Comparison of ENCODE assay signal across 1 cellular context in the genomic region with DNA sequence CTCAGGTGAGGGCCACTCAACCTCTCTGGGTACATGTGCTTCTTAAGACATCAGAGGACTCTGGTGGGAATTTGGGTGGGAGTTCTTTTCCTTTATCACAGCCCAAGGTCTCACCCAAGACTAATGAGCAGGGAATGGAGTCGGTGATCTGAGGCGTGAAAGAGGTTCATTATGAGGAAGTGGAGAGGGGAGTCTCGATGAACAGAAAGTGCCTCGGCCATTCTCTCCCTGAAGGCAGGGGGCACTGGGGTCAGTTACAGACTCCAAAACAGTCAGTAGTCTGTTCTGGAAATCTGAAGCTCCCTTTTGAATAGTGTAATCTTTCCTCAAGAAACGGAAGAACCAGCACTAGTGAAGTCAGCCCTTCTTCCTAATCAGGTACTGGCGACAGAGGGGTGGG.
TF ChIP-seq lines count a peak whose summit lies in the region.

No MANE protein-coding gene starts in this region.

TF ChIP-seq in K562, 482 proteins besides CTCF, POLR2A, EP300 and RAD21:
- TF ChIP-seq SPI1 (IDR thresholded peaks at IDR 0.05; ENCODE audit: borderline replicate concordance, low read depth, low read length) (peak; percentile 56; the same call in 1 of the 2 replicates), ATF1 (CRISPR knock-in tag; IDR thresholded peaks at IDR 0.05) (no peak), ATF1 (tag; IDR thresholded peaks at IDR 0.05) (no peak)
